1 cellular context compared by ENCODE assay signal in genomic region chr1:101235696-101236545, GRCh38.
TF ChIP-seq lines count a peak whose summit lies in the region.

No MANE protein-coding gene starts in this region.

TF ChIP-seq in H1, 55 proteins besides CTCF, POLR2A, EP300 and RAD21 (continued from another document):
- TF ChIP-seq MAX (IDR thresholded peaks at IDR 0.05) (peak; percentile 87), CBX5 (IDR thresholded peaks at IDR 0.05; ENCODE audit: low read depth, low read length) (no peak)
